Comparison of ENCODE assay signal across 8 cellular contexts in genomic region chr21:46459356-46460112, GRCh38. TPM values are rescaled to one million over a fixed set of nuclear protein-coding genes. Genes with fewer than 3 reads are reported as not detected.
DNase-seq lines count a peak whose midpoint lies in the region; ATAC-seq, FAIRE-seq and TF ChIP-seq lines count a peak whose summit lies in the region.

No MANE protein-coding gene starts in this region.

- H3K27ac ChIP-seq in PC-9, result no peak overlapping the region
- peak overlapping the region; percentile 83 for H3K27ac ChIP-seq in K562 (ENCODE audit: extremely low read depth, low read depth, low read length)
- peak overlapping the region; percentile 81 for H3K27ac ChIP-seq in skeletal muscle tissue (ENCODE audit: low read depth, low read length)

- H3K4me3 Mint-ChIP-seq in immature natural killer cell, result peak overlapping the region; percentile 92 to 97 (median 95)

- H3K27me3 Mint-ChIP-seq in immature natural killer cell (ENCODE audit: low read depth in 3 of 3), result peaks cover 0 to 4% (median 0%) of the 10 kb centered on the region in 3 donors

- POLR2A ChIA-PET in PC-9 (lab: Charles Lee; ENCODE audit: unreplicated experiment) (interaction anchor here (0.6 to 0.7 kb wide), 2 partner anchors 16 to 184 kb away, joined by 3 read pairs; no protein-coding TSS in a partner anchor), K562 (lab: Yijun Ruan, JAX) (interaction anchor here (0.6 to 3.7 kb wide), 8 partner anchors 10 to 316 kb away, joined by 3 to 47 read pairs (median 3); no protein-coding TSS in a partner anchor)

- CTCF ChIA-PET in PC-9 (lab: Charles Lee), result interaction anchor here (0.6 kb wide), 1 partner anchor 44 kb away, joined by 9 read pairs; no protein-coding TSS in a partner anchor
- CTCF ChIA-PET in K562 (lab: Yijun Ruan, JAX; ENCODE audit: low intra/inter-chr PET ratio), result no interaction called here

- no peak for FAIRE-seq in K562 (lab: Jason Lieb, UNC)

- H3F3A ChIP-seq in PC-9 (ENCODE audit: insufficient read depth, low read depth), result no peaks in the 10 kb centered on the region

- peak overlapping the region; percentile 83 to 96 (median 94) for H3K27ac Mint-ChIP-seq in immature natural killer cell

- in situ Hi-C loops in K562 (cut with MboI), result no loop called here

- 4% methylated on average over 16 of the region's 41 CpGs for WGBS in K562 (ENCODE audit: insufficient coverage, low coverage, missing lambda C conversion rate)

- peak overlapping the region; percentile 83 for H3K4me3 ChIP-seq in GM12865 (ENCODE audit: low read depth, low read length)
- peak overlapping the region; percentile 59; the same call in 1 of the 2 replicates for H3K4me3 ChIP-seq in PC-9
- H3K4me3 ChIP-seq in K562, result peak overlapping the region; percentile 69
- peak overlapping the region; percentile 64 to 94 (median 90) for H3K4me3 ChIP-seq in skeletal muscle tissue (ENCODE audit: low read length in 3 of 3)

- intact Hi-C loops in PC-9 (cut with micrococcal nuclease; ENCODE audit: unreplicated experiment) (no loop called here), K562 (cut with micrococcal nuclease) (loop anchor here (2.0 to 10.0 kb wide), 4 partner anchors 59 to 315 kb away; partner anchors contain the start of genes LSS, MCM3AP and YBEY)

- DNase-seq in GM12865 (ENCODE audit: low read depth) (peak; percentile 13), PC-9 (no peak), K562 (ENCODE audit: extremely low read depth in 1 of 4, low spot score in 3 of 4) (peak; percentile 45 to 71 (median 64)), immature natural killer cell (peak in 1 of 3 donors; percentile 7), NCI-H2107 (lab: John Stamatoyannopoulos, UW) (no peak)

- H3K27me3 ChIP-seq in PC-9 (ENCODE audit: insufficient read depth, low read depth), result no peaks in the 10 kb centered on the region
- no peaks in the 10 kb centered on the region for H3K27me3 ChIP-seq in K562 (ENCODE audit: control insufficient read depth in 2 of 2, insufficient read depth in 2 of 2, low read length in 2 of 2)
- no peaks in the 10 kb centered on the region for H3K27me3 ChIP-seq in skeletal muscle tissue (ENCODE audit: control insufficient read depth in 3 of 3, insufficient read depth in 3 of 3, low read length in 3 of 3)

- no peaks in the 10 kb centered on the region for H4K20me1 ChIP-seq in PC-9 (ENCODE audit: insufficient read depth)
- no peaks in the 10 kb centered on the region for H4K20me1 ChIP-seq in K562 (replicated peaks; ENCODE audit: control insufficient read depth, insufficient read depth, low read length)

- BruUV-seq in PC-9 (replicated peaks; lab: Mats Ljungman, UMichigan) (TSS peak; percentile 24), K562 (replicated peaks; lab: Mats Ljungman, UMichigan) (no TSS peak)

- TF ChIP-seq CTCF in GM12865 (IDR thresholded peaks at IDR 0.05; ENCODE audit: insufficient read depth, low read depth, low read length, missing control alignments) (no peak), PC-9 (conservative IDR thresholded peaks at IDR 0.05) (no peak), K562 (IDR thresholded peaks at IDR 0.05 in 2 of 3, conservative IDR thresholded peaks at IDR 0.05 in 1 of 3; ENCODE audit: insufficient read depth in 2 of 3, low read depth in 1 of 3, low read length in 3 of 3) (no peak)

- H3K9me1 ChIP-seq in K562 (ENCODE audit: control insufficient read depth, insufficient read depth, low read length), result no peaks in the 10 kb centered on the region

- peaks cover 7 to 14% (median 11%) of the 10 kb centered on the region in 3 donors for H3K36me3 Mint-ChIP-seq in immature natural killer cell

- no peak for TF ChIP-seq POLR2A in K562 (conservative IDR thresholded peaks at IDR 0.05)

- peak; percentile 8; the same call in 2 of the 3 replicates for ATAC-seq in K562
- no peak for ATAC-seq in HG03457 (IDR thresholded peaks at IDR 0.05; ENCODE audit: unreplicated experiment)
- ATAC-seq in HG02759 (IDR thresholded peaks at IDR 0.05; ENCODE audit: unreplicated experiment), result no peak

- peaks cover 31% of the 10 kb centered on the region for H3K79me2 ChIP-seq in PC-9 (ENCODE audit: low read depth)
- peaks cover 67% of the 10 kb centered on the region for H3K79me2 ChIP-seq in K562 (ENCODE audit: control insufficient read depth, insufficient read depth, low read length)

- H3K4me2 ChIP-seq in PC-9 (peak overlapping the region; percentile 71), K562 (ENCODE audit: insufficient read depth, low read length) (peak overlapping the region; percentile 92)

- H3K36me3 ChIP-seq in PC-9 (ENCODE audit: low read depth) (no peaks in the 10 kb centered on the region), K562 (ENCODE audit: control insufficient read depth, insufficient read depth, low read length) (peaks cover 51% of the 10 kb centered on the region), skeletal muscle tissue (ENCODE audit: control insufficient read depth in 3 of 3, insufficient read depth in 3 of 3, low read length in 3 of 3) (peaks cover 0 to 5% (median 2%) of the 10 kb centered on the region in 3 donors)

- H3K4me1 ChIP-seq in PC-9 (replicated peaks; ENCODE audit: insufficient read depth), result no peaks in the 10 kb centered on the region
- H3K4me1 ChIP-seq in K562 (replicated peaks in 1 of 2; ENCODE audit: control insufficient read depth in 2 of 2, insufficient read depth in 2 of 2, low read length in 2 of 2), result peaks cover 28 to 30% of the 10 kb centered on the region in 2 experiments
- peaks cover 42 to 49% (median 48%) of the 10 kb centered on the region in 3 donors for H3K4me1 ChIP-seq in skeletal muscle tissue (ENCODE audit: control insufficient read depth in 3 of 3, insufficient read depth in 3 of 3, low read length in 3 of 3)

- H3K9me3 ChIP-seq in PC-9 (ENCODE audit: insufficient read depth, low read depth) (no peaks in the 10 kb centered on the region), K562 (replicated peaks; ENCODE audit: control insufficient read depth, insufficient read depth, low read depth, low read length) (no peaks in the 10 kb centered on the region), skeletal muscle tissue (ENCODE audit: control insufficient read depth in 3 of 3, low read length in 3 of 3) (no peaks in the 10 kb centered on the region)

- TF ChIP-seq RAD21 in K562 (CRISPR knock-in tag; conservative IDR thresholded peaks at IDR 0.05 in 1 of 2, IDR thresholded peaks at IDR 0.05 in 1 of 2), result 0 out of 4 replicates have a peak, but pooled peaks of 1 of the 2 experiments have one; percentile 6

- peaks cover 53 to 74% of the 10 kb centered on the region in 2 donors for H3K4me1 Mint-ChIP-seq in immature natural killer cell

- no peaks in the 10 kb centered on the region for H3K9me2 ChIP-seq in PC-9 (ENCODE audit: insufficient read depth)

- no peaks in the 10 kb centered on the region for H3K9me3 Mint-ChIP-seq in immature natural killer cell

- no peak for TF ChIP-seq EP300 in K562 (IDR thresholded peaks at IDR 0.05; ENCODE audit: low read length)

- H3K9ac ChIP-seq in K562 (ENCODE audit: insufficient read depth in 1 of 2, low read depth in 2 of 2, low read length in 2 of 2) (peak overlapping the region; percentile 79 to 98), skeletal muscle tissue (ENCODE audit: low read depth in 1 of 3, low read length in 3 of 3) (peak overlapping the region; percentile 85 to 88 (median 85))

- H2AFZ ChIP-seq in PC-9 (no peak overlapping the region), K562 (ENCODE audit: low read depth, low read length) (peak overlapping the region; percentile 93)

TF ChIP-seq in K562, 482 proteins besides CTCF, POLR2A, EP300 and RAD21 (continues in another document):
- no peak for TF ChIP-seq CBX1 (IDR thresholded peaks at IDR 0.05; ENCODE audit: low read depth)

RNA-seq across cellular contexts. Expression of gene DIP2A, which starts 0.8 kb away (rescaled TPM):
- total RNA-seq in PC-9 (2021), result 39.9 and 44.6 TPM in 2 replicates
- 344 and 474 TPM in 2 replicates for total RNA-seq in K562 (2011; cell fraction: chromatin; rRNA removed; ENCODE audit: low replicate concordance)
- total RNA-seq in K562 (2011; cell fraction: nucleolus; rRNA removed), result 211 and 231 TPM in 2 replicates
- total RNA-seq in K562 (2011; cell fraction: nucleoplasm; rRNA removed), result 245 and 258 TPM in 2 replicates
- 13.8 and 19.7 TPM in 2 replicates for total RNA-seq in K562 (2014; rRNA removed)
- 14.9 and 19.1 TPM in 2 replicates for total RNA-seq in K562 (2014; rRNA removed; fragmentation: Illumina TruSeq; extraction: Trizol)
- total RNA-seq in K562 (2015; rRNA removed; fragmentation: Illumina TruSeq; extraction: Trizol), result 19.6 and 20.3 TPM in 2 replicates
- 31.1 and 32.3 TPM in 2 replicates for total RNA-seq in K562 (2021)
- 34.5 and 41.3 TPM in 2 replicates for polyA plus RNA-seq in K562 (2011; rRNA removed)
- polyA plus RNA-seq in K562 (2011; cell fraction: cytosol; rRNA removed), result 22.5 and 24.1 TPM in 2 replicates
- polyA plus RNA-seq in K562 (2011; cell fraction: nucleus; rRNA removed), result 167 and 196 TPM in 2 replicates
- polyA plus RNA-seq in K562 (2012), result 21.7 and 36.7 TPM in 2 replicates
- polyA plus RNA-seq in K562 (2014; fragmentation: Illumina TruSeq; extraction: Trizol), result 21.3 and 23.9 TPM in 2 replicates
- polyA plus RNA-seq in K562 (2014; fragmentation: Nextera tagmentation; extraction: Ambion mirVana), result 1 to 10 TPM; 4.3 to 4.6 TPM
- 30.0 and 31.1 TPM in 2 replicates for polyA plus RNA-seq in K562 (2014; rRNA removed)
- polyA minus RNA-seq in K562 (2011; rRNA and poly(A)+ RNA removed), result 48.3 and 48.8 TPM in 2 replicates
- polyA minus RNA-seq in K562 (2011; cell fraction: cytosol; rRNA and poly(A)+ RNA removed), result 21.6 and 23.7 TPM in 2 replicates
- polyA minus RNA-seq in K562 (2011; cell fraction: nucleus; rRNA and poly(A)+ RNA removed), result 89.9 and 113 TPM in 2 replicates
- 10 to 100 TPM; 23.1 to 64.8 (median 26.9) TPM for polyA plus RNA-seq in immature natural killer cell
- 23.5 TPM for total RNA-seq in skeletal muscle tissue

Comparison
In these comparisons a context has a peak if more than half of its experiments do, and no peak if none do; other contexts are left out.
1. DNase-seq: peak in GM12865 (single experiment) and K562 (4 of 4); none in PC-9 (0 of 2) and NCI-H2107 (single experiment).
2. Peak in every context shown above with its lines, with median percentiles within 50 percentile points of each other: H3K4me3 ChIP-seq.